In the genomic region with DNA sequence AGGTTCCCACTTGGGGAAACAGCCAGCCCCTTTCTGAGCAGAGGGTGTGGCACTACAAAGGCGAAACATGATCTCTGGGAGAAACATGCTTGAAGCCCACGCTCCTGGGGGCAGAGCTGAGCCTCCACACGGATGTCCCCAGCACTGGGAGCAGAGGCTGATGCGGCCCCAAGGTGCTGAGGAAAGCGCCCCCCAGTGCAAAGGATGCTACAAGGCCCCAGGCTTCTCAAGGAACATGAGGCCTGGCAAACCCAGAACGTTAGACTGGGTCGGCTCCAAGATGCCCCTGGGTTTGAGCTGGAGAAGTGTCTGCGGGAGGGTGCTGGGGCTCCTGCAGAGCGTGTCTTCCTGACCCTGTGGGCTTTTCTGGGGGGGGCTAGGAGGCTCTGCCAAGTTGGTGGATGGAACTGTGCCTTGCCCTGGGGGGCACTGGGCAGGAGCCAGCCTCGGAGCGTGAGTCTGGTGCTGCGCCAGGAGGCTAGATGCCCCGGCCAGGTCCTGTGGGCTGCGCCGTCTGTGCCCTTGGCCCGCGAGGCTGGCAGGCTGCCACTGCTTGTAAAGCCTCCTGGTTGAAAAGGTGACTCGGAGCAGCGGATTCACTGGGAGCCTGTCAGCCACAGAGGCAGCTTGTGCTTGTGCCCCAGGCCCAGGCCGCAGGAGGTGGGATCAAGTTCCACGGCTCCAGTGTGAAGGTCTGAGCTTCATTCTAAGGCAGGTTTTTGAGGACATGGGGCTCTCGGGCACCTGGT, we compare ENCODE assay signal across 1 cellular context.
TF ChIP-seq lines count a peak whose summit lies in the region.

No MANE protein-coding gene starts in this region.

TF ChIP-seq in H1, 55 proteins besides CTCF, POLR2A, EP300 and RAD21:
- TF ChIP-seq SIX5 (IDR thresholded peaks at IDR 0.05; ENCODE audit: low read depth, low read length) (no peak), CBX5 (IDR thresholded peaks at IDR 0.05; ENCODE audit: low read depth, low read length) (no peak), E2F6 (IDR thresholded peaks at IDR 0.05) (no peak), KDM4A (IDR thresholded peaks at IDR 0.05; ENCODE audit: low read depth, low read length, severe bottlenecking) (no peak)
